1 cellular context compared by ENCODE assay signal in genomic region chr12:15863984-15864383, GRCh38.
TF ChIP-seq lines count a peak whose summit lies in the region.

No MANE protein-coding gene starts in this region.

TF ChIP-seq in SK-N-SH, 30 proteins besides CTCF, POLR2A, EP300 and RAD21 (continued from another document):
- no peak for TF ChIP-seq ZBTB33 (IDR thresholded peaks at IDR 0.05; ENCODE audit: borderline replicate concordance, low read depth)
- TF ChIP-seq TEAD4 (IDR thresholded peaks at IDR 0.05; ENCODE audit: borderline replicate concordance, insufficient read depth), result no peak
- TF ChIP-seq EZH2phosphoT487 (IDR thresholded peaks at IDR 0.05; ENCODE audit: borderline replicate concordance, low read depth), result no peak
- TF ChIP-seq CHD2 (IDR thresholded peaks at IDR 0.05; ENCODE audit: low read length, partially characterized antibody), result no peak
TF ChIP-seq in SK-N-SH: peak in this region for 0.
